In the genomic region with DNA sequence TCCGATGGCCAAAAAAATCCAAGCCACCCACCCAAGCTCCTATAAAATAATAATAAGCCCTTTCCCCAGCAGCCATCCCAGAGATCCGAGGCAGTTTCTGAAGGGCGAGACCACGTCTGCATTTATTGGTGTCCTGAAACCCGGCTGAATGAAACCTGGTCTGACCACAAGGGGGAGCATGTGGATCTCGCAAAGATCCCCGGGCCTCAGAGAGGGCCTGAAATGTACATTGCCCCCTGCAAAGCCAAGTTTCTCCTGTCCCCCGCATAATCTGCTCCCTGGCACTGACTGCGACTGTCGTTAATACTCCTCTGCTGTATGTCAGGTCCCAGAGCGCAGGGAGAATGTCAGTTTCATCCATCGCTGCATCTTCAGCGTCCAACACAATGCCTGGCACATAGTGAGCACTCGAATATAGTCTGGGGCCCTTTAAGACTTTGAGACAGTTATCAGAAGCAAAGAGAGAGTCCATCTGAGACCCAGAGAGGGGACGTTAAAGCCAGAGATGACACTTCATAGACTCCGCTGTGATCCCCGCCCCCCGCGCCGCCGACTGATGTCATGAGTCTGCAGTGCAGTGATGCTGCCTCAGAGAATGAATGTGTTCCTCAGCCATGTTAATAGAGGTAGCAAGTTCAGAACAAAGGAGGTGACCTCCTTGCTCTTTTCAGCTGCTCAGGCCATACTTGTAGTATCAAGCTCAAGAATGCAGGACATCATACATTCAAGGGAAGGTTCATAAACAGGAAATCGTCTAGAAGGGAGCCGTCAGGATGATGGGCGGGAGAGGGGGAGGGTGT, we compare ENCODE assay signal across 8 cellular contexts.
A peak's percentile ranks its signal among the peaks of the same experiment; 100 is the strongest.
DNase-seq lines count a peak whose midpoint lies in the region; TF ChIP-seq lines count a peak whose summit lies in the region.

No MANE protein-coding gene starts in this region.

- no peaks in the 10 kb centered on the region for H3K4me1 ChIP-seq in A673 (ENCODE audit: insufficient read depth, low read length, poor library complexity, severe bottlenecking)
- H3K4me1 ChIP-seq in colonic mucosa, result no peaks in the 10 kb centered on the region
- H3K4me1 ChIP-seq in liver (ENCODE audit: control insufficient read depth in 4 of 4, insufficient read depth in 4 of 4, low read length in 3 of 4), result no peaks in the 10 kb centered on the region

- no peak overlapping the region for H3K9ac ChIP-seq in colonic mucosa (ENCODE audit: low read depth in 2 of 2, low read length in 2 of 2)
- no peak overlapping the region for H3K9ac ChIP-seq in liver (ENCODE audit: low read depth in 1 of 2, low read length in 2 of 2)

- H3K27me3 ChIP-seq in A673 (replicated peaks; ENCODE audit: insufficient read depth, low read depth, low read length, poor library complexity) (peaks cover 37% of the 10 kb centered on the region), colonic mucosa (no peaks in the 10 kb centered on the region), liver (ENCODE audit: control insufficient read depth in 4 of 4, insufficient read depth in 4 of 4, low read length in 3 of 4) (peaks cover 0 to 4% (median 0%) of the 10 kb centered on the region in 4 donors)

- peak; percentile 77 for DNase-seq in A673 (ENCODE audit: low spot score)
- DNase-seq in GM19240 (ENCODE audit: insufficient read length, low spot score), result peak; percentile 86
- DNase-seq in NCI-H460 (ENCODE audit: extremely low read depth, low read depth), result peak; percentile 61
- peak; percentile 52 to 66 for DNase-seq in activated CD4-positive, alpha-beta T cell treated with anti-CD3 and anti-CD28 coated beads for 4 hours
- peak; percentile 72 for DNase-seq in colonic mucosa
- DNase-seq in stimulated activated CD4-positive, alpha-beta T cell treated with anti-CD3 and anti-CD28 coated beads, TNF-alpha, amount 100 ng/mL, for 1 hour (ENCODE audit: low read depth in 3 of 3, low spot score in 1 of 3), result peak; percentile 32 to 49 (median 38)
- no peak for DNase-seq in GOT3 (lab: John Stamatoyannopoulos, UW)

- no TSS peak for BruUV-seq in A673 (replicated peaks; lab: Mats Ljungman, UMichigan)

- H3K9me3 ChIP-seq in A673 (ENCODE audit: low read depth, low read length, poor library complexity, severe bottlenecking) (no peaks in the 10 kb centered on the region), colonic mucosa (no peaks in the 10 kb centered on the region), liver (ENCODE audit: control insufficient read depth in 4 of 4, low read length in 3 of 4) (no peaks in the 10 kb centered on the region)

- H3K27ac ChIP-seq in A673 (ENCODE audit: low read depth, low read length, poor library complexity, severe bottlenecking) (no peak overlapping the region), colonic mucosa (no peak overlapping the region), liver (ENCODE audit: low read depth in 1 of 2, low read length in 2 of 2) (no peak overlapping the region)

- H3K4me3 ChIP-seq in A673 (ENCODE audit: low read depth, low read length, poor library complexity, severe bottlenecking) (no peak overlapping the region), colonic mucosa (no peak overlapping the region), liver (ENCODE audit: low read depth in 1 of 3, low read length in 3 of 3) (no peak overlapping the region)

- intact Hi-C loops in A673 (cut with micrococcal nuclease; ENCODE audit: unreplicated experiment), result loop anchor here (1.0 to 5.0 kb wide), 3 partner anchors 67 to 293 kb away; a partner anchor contains a TSS
- intact Hi-C loops in colonic mucosa (cut with DNase I), result loop anchor here (2.0 to 10.0 kb wide), 3 partner anchors 67 to 467 kb away; a partner anchor contains a TSS

- POLR2A ChIA-PET in A673 (lab: Charles Lee; ENCODE audit: low non-redundant PET), result no interaction called here

- TF ChIP-seq CTCF in A673 (conservative IDR thresholded peaks at IDR 0.05; ENCODE audit: low read depth, low read length) (peak; percentile 86), colonic mucosa (IDR thresholded peaks at IDR 0.05) (peak; percentile 79), liver (IDR thresholded peaks at IDR 0.05; ENCODE audit: low read depth, low read length, missing input control) (peak; percentile 78)

- WGBS in liver, result 46% methylated on average over 24 of the region's 24 CpGs

- peak; percentile 81 to 88 for TF ChIP-seq RAD21 in liver (IDR thresholded peaks at IDR 0.05)

- H3K36me3 ChIP-seq in A673 (ENCODE audit: insufficient read depth, low read length, poor library complexity, severe bottlenecking), result no peaks in the 10 kb centered on the region
- no peaks in the 10 kb centered on the region for H3K36me3 ChIP-seq in colonic mucosa
- H3K36me3 ChIP-seq in liver (ENCODE audit: control insufficient read depth in 4 of 4, insufficient read depth in 3 of 4, low read depth in 1 of 4, low read length in 3 of 4), result no peaks in the 10 kb centered on the region

- CTCF ChIA-PET in A673 (lab: Charles Lee), result no interaction called here

TF ChIP-seq in liver, 16 proteins besides CTCF, POLR2A, EP300 and RAD21:
- no peak for TF ChIP-seq HNF4A (conservative IDR thresholded peaks at IDR 0.05)
